In genomic region chr10:987906-988666, GRCh38 we compare ENCODE assay signal across 1 cellular context.
A peak's percentile ranks its signal among the peaks of the same experiment; 100 is the strongest.
TF ChIP-seq lines count a peak whose summit lies in the region.

Gene GTPBP4 (plus strand): TSS chr10:988434. CDS start chr10:988480, 46 bp downstream.

TF ChIP-seq in HepG2, 621 proteins besides CTCF, POLR2A, EP300 and RAD21 (continued from another document and continues in another):
- 0 out of 2 replicates have a peak, but pooled peaks have one; percentile 6 for TF ChIP-seq SOX13 (IDR thresholded peaks at IDR 0.05)
- TF ChIP-seq SOX13 (CRISPR knock-in tag; conservative IDR thresholded peaks at IDR 0.05 in 1 of 2, IDR thresholded peaks at IDR 0.05 in 1 of 2) = peak in 1 of 2 experiments; percentile 33; a peak in 1 of 4 replicates
- TF ChIP-seq SMAD3 (CRISPR knock-in tag; IDR thresholded peaks at IDR 0.05) = peak; percentile 47; the same call in 1 of the 2 replicates
- peak; percentile 66; the same call in 1 of the 2 replicates for TF ChIP-seq ZNF329 (CRISPR knock-in tag; IDR thresholded peaks at IDR 0.05; ENCODE audit: low read depth)
- peak; percentile 72; the same call in 1 of the 2 replicates for TF ChIP-seq ZFP37 (CRISPR knock-in tag; IDR thresholded peaks at IDR 0.05; ENCODE audit: borderline replicate concordance)
- peak; percentile 70; the same call in 1 of the 2 replicates for TF ChIP-seq ZFP90 (CRISPR knock-in tag; IDR thresholded peaks at IDR 0.05; ENCODE audit: borderline replicate concordance)
- TF ChIP-seq ELF3 (CRISPR knock-in tag; IDR thresholded peaks at IDR 0.05) = peak; percentile 86
- 0 out of 2 replicates have a peak, but pooled peaks have one; percentile 22 for TF ChIP-seq SIN3B (IDR thresholded peaks at IDR 0.05; ENCODE audit: low read length)
- peak; percentile 82; the same call in 1 of the 2 replicates for TF ChIP-seq ZNF691 (CRISPR knock-in tag; IDR thresholded peaks at IDR 0.05; ENCODE audit: borderline replicate concordance, low read depth)
- TF ChIP-seq FOXK1 (CRISPR knock-in tag; IDR thresholded peaks at IDR 0.05; ENCODE audit: borderline replicate concordance, low read depth) = peak; percentile 79; the same call in 1 of the 2 replicates
- TF ChIP-seq ZNF136 (CRISPR knock-in tag; IDR thresholded peaks at IDR 0.05; ENCODE audit: low read depth) = peak; percentile 78
- no peak for TF ChIP-seq ZMYM2 (CRISPR knock-in tag; IDR thresholded peaks at IDR 0.05)
- peak; percentile 97 for TF ChIP-seq YEATS4 (CRISPR knock-in tag; IDR thresholded peaks at IDR 0.05; ENCODE audit: borderline replicate concordance)
- no peak for TF ChIP-seq RCOR2 (CRISPR knock-in tag; IDR thresholded peaks at IDR 0.05)
- no peak for TF ChIP-seq ZNF619 (CRISPR knock-in tag; IDR thresholded peaks at IDR 0.05)
- TF ChIP-seq CHD4 (IDR thresholded peaks at IDR 0.05; ENCODE audit: borderline replicate concordance, low read length) = no peak
- no peak; the same call in 1 of the 2 replicates for TF ChIP-seq STAG1 (CRISPR knock-in tag; IDR thresholded peaks at IDR 0.05)
- TF ChIP-seq ISX (CRISPR knock-in tag; conservative IDR thresholded peaks at IDR 0.05) = no peak
- TF ChIP-seq ZSCAN30 (CRISPR knock-in tag; IDR thresholded peaks at IDR 0.05) = no peak
- peak; percentile 94 for TF ChIP-seq ZMYM4 (CRISPR knock-in tag; IDR thresholded peaks at IDR 0.05)
- peak; percentile 81 for TF ChIP-seq TBX2 (CRISPR knock-in tag; IDR thresholded peaks at IDR 0.05; ENCODE audit: borderline replicate concordance)
- TF ChIP-seq ZNF709 (CRISPR knock-in tag; IDR thresholded peaks at IDR 0.05) = peak; percentile 95
- peak; percentile 82 for TF ChIP-seq TARDBP (CRISPR knock-in tag; IDR thresholded peaks at IDR 0.05)
- no peak for TF ChIP-seq FOXP1 (IDR thresholded peaks at IDR 0.05)
- no peak for TF ChIP-seq FOXP1 (CRISPR knock-in tag; IDR thresholded peaks at IDR 0.05)
- TF ChIP-seq PPARG (CRISPR knock-in tag; conservative IDR thresholded peaks at IDR 0.05) = no peak
- peak; percentile 88; the same call in 1 of the 2 replicates for TF ChIP-seq KDM5B (CRISPR knock-in tag; IDR thresholded peaks at IDR 0.05; ENCODE audit: borderline replicate concordance)
- TF ChIP-seq HOXA7 (CRISPR knock-in tag; IDR thresholded peaks at IDR 0.05) = no peak
- peak; percentile 66; the same call in 1 of the 2 replicates for TF ChIP-seq HMGXB3 (CRISPR knock-in tag; IDR thresholded peaks at IDR 0.05; ENCODE audit: borderline replicate concordance)
- TF ChIP-seq ZNF350 (CRISPR knock-in tag; IDR thresholded peaks at IDR 0.05; ENCODE audit: borderline replicate concordance, low read depth) = peak; percentile 73; the same call in 1 of the 2 replicates
- no peak for TF ChIP-seq NONO (IDR thresholded peaks at IDR 0.05)
- peak; percentile 60 for TF ChIP-seq NONO (CRISPR knock-in tag; conservative IDR thresholded peaks at IDR 0.05)
- no peak for TF ChIP-seq FOXA1 (IDR thresholded peaks at IDR 0.05)
- TF ChIP-seq FOXA1 (CRISPR knock-in tag; IDR thresholded peaks at IDR 0.05) = peak; percentile 16; the same call in 1 of the 2 replicates
- no peak for TF ChIP-seq NR2F1 (CRISPR knock-in tag; IDR thresholded peaks at IDR 0.05)
- TF ChIP-seq HES4 (CRISPR knock-in tag; IDR thresholded peaks at IDR 0.05; ENCODE audit: borderline replicate concordance) = peak; percentile 92; the same call in 1 of the 2 replicates
- no peak for TF ChIP-seq REL (CRISPR knock-in tag; conservative IDR thresholded peaks at IDR 0.05)
- TF ChIP-seq ZBTB42 (CRISPR knock-in tag; IDR thresholded peaks at IDR 0.05) = no peak
- TF ChIP-seq RXRA (CRISPR knock-in tag; IDR thresholded peaks at IDR 0.05) = peak; percentile 32; the same call in 1 of the 2 replicates
- peak; percentile 68 for TF ChIP-seq ETV5 (CRISPR knock-in tag; IDR thresholded peaks at IDR 0.05; ENCODE audit: borderline replicate concordance)
- TF ChIP-seq MEF2D (CRISPR knock-in tag; IDR thresholded peaks at IDR 0.05) = peak; percentile 74
- TF ChIP-seq MZF1 (CRISPR knock-in tag; IDR thresholded peaks at IDR 0.05; ENCODE audit: borderline replicate concordance) = no peak
- 0 out of 2 replicates have a peak, but pooled peaks have one; percentile 20 for TF ChIP-seq THAP8 (CRISPR knock-in tag; IDR thresholded peaks at IDR 0.05; ENCODE audit: borderline replicate concordance)
- no peak for TF ChIP-seq ZUFSP (CRISPR knock-in tag; IDR thresholded peaks at IDR 0.05; ENCODE audit: borderline replicate concordance)
- TF ChIP-seq ETV6 (CRISPR knock-in tag; conservative IDR thresholded peaks at IDR 0.05) = no peak
- no peak for TF ChIP-seq FUBP1 (CRISPR knock-in tag; IDR thresholded peaks at IDR 0.05; ENCODE audit: borderline replicate concordance)
- peak; percentile 68; the same call in 1 of the 2 replicates for TF ChIP-seq MEIS1 (CRISPR knock-in tag; IDR thresholded peaks at IDR 0.05; ENCODE audit: borderline replicate concordance)
- peak; percentile 57 for TF ChIP-seq FOXO1 (CRISPR knock-in tag; IDR thresholded peaks at IDR 0.05)
- TF ChIP-seq ATF2 (CRISPR knock-in tag; IDR thresholded peaks at IDR 0.05) = peak; percentile 61; the same call in 1 of the 2 replicates
- TF ChIP-seq ZNF605 (CRISPR knock-in tag; IDR thresholded peaks at IDR 0.05) = peak; percentile 76; the same call in 1 of the 2 replicates
- peak; percentile 56 for TF ChIP-seq HNRNPK (IDR thresholded peaks at IDR 0.05; ENCODE audit: low read depth, low read length, poor library complexity, severe bottlenecking)
- TF ChIP-seq DR1 (CRISPR knock-in tag; IDR thresholded peaks at IDR 0.05) = peak; percentile 63
- peak; percentile 70; the same call in 1 of the 2 replicates for TF ChIP-seq ISL2 (CRISPR knock-in tag; IDR thresholded peaks at IDR 0.05)
- 0 out of 2 replicates have a peak, but pooled peaks have one; percentile 18 for TF ChIP-seq KLF13 (CRISPR knock-in tag; IDR thresholded peaks at IDR 0.05)
- TF ChIP-seq ARID5B (CRISPR knock-in tag; IDR thresholded peaks at IDR 0.05) = peak; percentile 53; the same call in 1 of the 2 replicates
- TF ChIP-seq ZNF546 (CRISPR knock-in tag; conservative IDR thresholded peaks at IDR 0.05) = peak; percentile 34; the same call in 1 of the 2 replicates
